In the genomic region with DNA sequence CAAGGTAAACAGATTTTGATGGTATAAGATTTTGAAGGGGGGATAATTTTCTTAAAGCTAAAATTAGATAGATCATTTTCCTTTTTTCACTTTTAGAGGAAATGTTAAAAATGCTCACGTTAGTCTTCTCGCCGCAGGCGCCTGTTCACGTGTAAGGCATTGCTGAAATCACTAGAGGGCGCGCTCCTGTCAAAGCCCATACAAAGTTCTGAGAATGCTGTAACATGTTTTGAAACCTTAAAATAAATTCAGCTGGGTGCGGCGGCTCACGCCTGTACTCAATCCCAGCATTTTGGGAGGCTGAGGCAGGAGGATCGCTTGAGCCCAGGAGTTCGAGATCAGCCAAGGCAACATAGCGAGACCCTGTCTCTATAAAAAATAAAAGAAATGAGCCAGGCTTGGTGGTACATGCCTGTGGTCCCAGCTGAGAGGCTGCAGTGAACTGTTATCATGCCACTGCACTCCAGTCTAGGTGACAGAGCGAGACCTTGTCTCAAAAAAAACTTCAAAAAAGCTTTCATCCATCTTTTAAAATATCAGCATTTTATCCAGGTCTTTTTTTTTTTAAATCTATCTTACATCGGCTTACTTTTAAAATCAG, we compare ENCODE assay signal across 8 cellular contexts.
DNase-seq lines count a peak whose midpoint lies in the region; ATAC-seq and TF ChIP-seq lines count a peak whose summit lies in the region.

No MANE protein-coding gene starts in this region.

- no peaks in the 10 kb centered on the region for H3K9me3 ChIP-seq in SJSA1 (replicated peaks)

- no peaks in the 10 kb centered on the region for H3K4me1 ChIP-seq in SJSA1 (replicated peaks)

- H3K4me3 Mint-ChIP-seq in brain = no peak overlapping the region

- H3K9me3 Mint-ChIP-seq in brain = no peaks in the 10 kb centered on the region

- peak; percentile 63 to 80 for TF ChIP-seq CTCF in brain (conservative IDR thresholded peaks at IDR 0.05)

- no peak overlapping the region for H3K27ac ChIP-seq in SJSA1

- H3K4me3 ChIP-seq in SJSA1 = no peak overlapping the region

- DNase-seq in AML-193 (lab: John Stamatoyannopoulos, UW) (peak; percentile 40 to 45), HuH-7 (ENCODE audit: low spot score) (peak; percentile 36), SJSA1 (ENCODE audit: low read depth in 1 of 2, low spot score in 2 of 2) (peak; percentile 11 to 49), kidney tubule cell (ENCODE audit: low spot score) (peak; percentile 57), DMS79 (lab: John Stamatoyannopoulos, UW) (no peak)
- DNase-seq in stimulated activated CD8-positive, alpha-beta memory T cell treated with anti-CD3 and anti-CD28 coated beads, Interleukin-2, amount 100 ng/mL, for 48 hours (ENCODE audit: low read depth in 2 of 2) = peak; percentile 11 to 14

- peaks cover 10% of the 10 kb centered on the region for H3K27me3 Mint-ChIP-seq in brain

- peak; percentile 58 for ATAC-seq in GM18519 (IDR thresholded peaks at IDR 0.05; ENCODE audit: low FRiP score, unreplicated experiment)

- H3K4me1 Mint-ChIP-seq in brain = no peaks in the 10 kb centered on the region

- H3K36me3 ChIP-seq in SJSA1 = no peaks in the 10 kb centered on the region

- H3K27ac Mint-ChIP-seq in brain = no peak overlapping the region

- no peaks in the 10 kb centered on the region for H3K27me3 ChIP-seq in SJSA1 (replicated peaks)

- no peaks in the 10 kb centered on the region for H3K36me3 Mint-ChIP-seq in brain
